8 cellular contexts compared by ENCODE assay signal in genomic region chr1:237736372-237737029, GRCh38.
A peak's percentile ranks its signal among the peaks of the same experiment; 100 is the strongest.
DNase-seq lines count a peak whose midpoint lies in the region; ATAC-seq and TF ChIP-seq lines count a peak whose summit lies in the region.

No MANE protein-coding gene starts in this region.

- peaks cover 6% of the 10 kb centered on the region for H3K9me3 Mint-ChIP-seq in central memory CD8-positive, alpha-beta T cell
- no peaks in the 10 kb centered on the region for H3K9me3 Mint-ChIP-seq in progenitor cell of endocrine pancreas (ENCODE audit: low read depth)

- peak; percentile 28 for DNase-seq in DMS 273 (lab: John Stamatoyannopoulos, UW; ENCODE audit: unreplicated experiment)
- no peak for DNase-seq in DMS 273 treated with DMSO at 0.1 percent for 48 hours (lab: John Stamatoyannopoulos, UW)
- peak; percentile 91 for DNase-seq in NCI-H2029 treated with DMSO at 0.1 percent for 48 hours (lab: John Stamatoyannopoulos, UW)
- DNase-seq in central memory CD8-positive, alpha-beta T cell (ENCODE audit: low spot score in 2 of 2), result no peak
- no peak for DNase-seq in progenitor cell of endocrine pancreas (ENCODE audit: low spot score, unreplicated experiment)
- DNase-seq in SHP77 (lab: John Stamatoyannopoulos, UW), result no peak
- DNase-seq in effector CD4-positive, alpha-beta T cell, result no peak

- peak; percentile 37 for TF ChIP-seq CTCF in progenitor cell of endocrine pancreas (IDR thresholded peaks at IDR 0.05; ENCODE audit: unreplicated experiment)

- peaks cover 2% of the 10 kb centered on the region for H3K36me3 Mint-ChIP-seq in central memory CD8-positive, alpha-beta T cell (ENCODE audit: insufficient read depth)
- H3K36me3 Mint-ChIP-seq in progenitor cell of endocrine pancreas (ENCODE audit: insufficient read depth), result no peaks in the 10 kb centered on the region

- H3K4me1 Mint-ChIP-seq in central memory CD8-positive, alpha-beta T cell, result peaks cover 4% of the 10 kb centered on the region
- peaks cover 8% of the 10 kb centered on the region for H3K4me1 Mint-ChIP-seq in progenitor cell of endocrine pancreas (ENCODE audit: low read depth)

- H3K27ac Mint-ChIP-seq in central memory CD8-positive, alpha-beta T cell (ENCODE audit: low read depth), result peak overlapping the region; percentile 27
- H3K27ac Mint-ChIP-seq in progenitor cell of endocrine pancreas, result no peak overlapping the region

- peak overlapping the region; percentile 8 for H3K4me3 Mint-ChIP-seq in central memory CD8-positive, alpha-beta T cell
- no peak overlapping the region for H3K4me3 Mint-ChIP-seq in progenitor cell of endocrine pancreas (ENCODE audit: low read depth)

- H3K27me3 Mint-ChIP-seq in central memory CD8-positive, alpha-beta T cell, result no peaks in the 10 kb centered on the region
- no peaks in the 10 kb centered on the region for H3K27me3 Mint-ChIP-seq in progenitor cell of endocrine pancreas

- ATAC-seq in central memory CD8-positive, alpha-beta T cell (replicated peaks; ENCODE audit: extremely low read depth, poor library complexity, severe bottlenecking), result peak; percentile 83
- no peak for ATAC-seq in HG02759 (IDR thresholded peaks at IDR 0.05; ENCODE audit: unreplicated experiment)

Comparison
In these comparisons a context has a peak if more than half of its experiments do, and no peak if none do; other contexts are left out.
1. DNase-seq: peak in DMS 273 (single experiment) and NCI-H2029 treated with DMSO at 0.1 percent for 48 hours (single experiment); none in DMS 273 treated with DMSO at 0.1 percent for 48 hours (single experiment), central memory CD8-positive, alpha-beta T cell (0 of 2), progenitor cell of endocrine pancreas (single experiment), SHP77 (0 of 2) and effector CD4-positive, alpha-beta T cell (single experiment).